9 cellular contexts compared by ENCODE assay signal in genomic region chr15:51681303-51681963, GRCh38. TPM values are rescaled to one million over a fixed set of nuclear protein-coding genes. Genes with fewer than 3 reads are reported as not detected.
DNase-seq lines count a peak whose midpoint lies in the region; ATAC-seq lines count a peak whose summit lies in the region.
"Had no signal": no experiment of that assay in that cellular context is flagged by ENCODE, and none has a peak within 500 bp of the region (broad histone marks: within the 10 kb centered on the region; RNA-seq: fewer than 3 reads in every experiment).

Gene SCG3 (plus strand): TSS chr15:51681503. CDS start chr15:51681756, 253 bp downstream.

- DNase-seq in DMS 273 (lab: John Stamatoyannopoulos, UW; ENCODE audit: unreplicated experiment) (peak; percentile 90), MV-4-11 (lab: John Stamatoyannopoulos, UW) (peak; percentile 77), T follicular helper cell (ENCODE audit: low read depth) (peak; percentile 26), left ventricle myocardium superior (peak; percentile 87), pons (ENCODE audit: low spot score) (peak; percentile 72), ureter (ENCODE audit: low spot score) (peak; percentile 72)

- intact Hi-C loops in left ventricle myocardium superior (cut with micrococcal nuclease) = no loop called here

- ATAC-seq in left ventricle myocardium superior = peak; percentile 86
- no peak for ATAC-seq in GM21529 (IDR thresholded peaks at IDR 0.05; ENCODE audit: unreplicated experiment)

- peak within 1 kb of the TSS; percentile 91 for H3K27ac ChIP-seq in angular gyrus (ENCODE audit: low read depth, low read length)

RNA-seq across cellular contexts. Expression of gene SCG3, which starts in this region (rescaled TPM):
- not detected for total RNA-seq in left ventricle myocardium superior
- 0.18 TPM for total RNA-seq in ureter
- total RNA-seq: subcutaneous adipose tissue had no signal

Comparison
In these comparisons a context has a peak if more than half of its experiments do, and no peak if none do; other contexts are left out.
1. Peak in DNase-seq and ATAC-seq in left ventricle myocardium superior; RNA of the gene not detected or under 1 TPM.
2. Peak in DNase-seq in ureter; RNA of the gene not detected or under 1 TPM.
3. DNase-seq: peak in every context shown above with its lines; median percentile 90 in DMS 273; 87 in left ventricle myocardium superior; 77 in MV-4-11; 72 in pons; 72 in ureter; 26 in T follicular helper cell.